Comparison of ENCODE assay signal across 9 cellular contexts in genomic region chr1:51414811-51415210, GRCh38.
"Had no signal": no experiment of that assay in that cellular context is flagged by ENCODE, and none has a peak within 500 bp of the region (broad histone marks: within the 10 kb centered on the region; RNA-seq: fewer than 3 reads in every experiment).

No MANE protein-coding gene starts in this region.

- H3K4me3 ChIP-seq: GM23248, HAP-1 had no signal

- ATAC-seq: HCT116, HepG2 had no signal

- H3K27ac ChIP-seq: GM23248, HL-60 had no signal

- H3K36me3 ChIP-seq: HAP-1 had no signal

- H3K9me3 ChIP-seq: HAP-1 had no signal

- FAIRE-seq: HepG2 had no signal

- DNase-seq: GM23248, GOT3, H7, HFFc6, KG1 had no signal
